ENCODE assay signal across 9 cellular contexts in the genomic region with DNA sequence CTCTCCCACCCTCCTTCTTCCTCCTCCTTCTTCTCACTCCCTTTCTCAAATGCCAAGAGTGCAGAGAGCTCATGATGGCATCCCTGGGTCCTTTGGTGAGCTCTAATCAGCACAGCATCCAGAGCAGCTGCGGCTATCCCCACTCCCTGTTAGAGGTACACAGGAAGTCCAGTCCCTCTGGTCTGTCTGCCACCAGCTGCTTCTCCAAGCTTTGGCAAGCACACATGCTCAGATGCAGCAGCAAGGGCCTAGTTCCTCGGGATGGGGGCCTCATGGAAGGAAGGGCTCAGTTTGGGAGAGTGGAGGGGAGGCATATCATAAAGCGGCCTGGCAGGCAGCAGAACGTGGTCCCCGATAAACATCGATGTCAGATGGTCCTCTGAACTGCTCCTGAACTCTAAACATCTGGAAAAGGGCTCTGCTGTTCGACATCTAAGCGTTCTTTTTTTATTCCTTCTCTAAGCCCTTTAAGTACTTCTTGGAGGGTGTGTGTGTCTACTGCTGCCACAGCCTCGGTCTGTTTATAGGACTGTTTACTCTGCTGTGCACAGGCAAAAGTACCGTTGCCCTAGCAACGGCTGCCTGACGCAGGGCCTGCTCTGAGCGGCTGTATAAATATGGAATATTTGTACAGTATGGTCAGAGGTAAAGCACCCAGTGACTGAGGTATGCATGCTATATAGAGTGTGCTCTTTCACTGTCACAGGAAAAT.
DNase-seq lines count a peak whose midpoint lies in the region; ATAC-seq, FAIRE-seq and TF ChIP-seq lines count a peak whose summit lies in the region.
"Had no signal": no experiment of that assay in that cellular context is flagged by ENCODE, and none has a peak within 500 bp of the region (broad histone marks: within the 10 kb centered on the region; RNA-seq: fewer than 3 reads in every experiment).

No MANE protein-coding gene starts in this region.

- no peak overlapping the region for H3K4me3 ChIP-seq in epithelial cell of esophagus (ENCODE audit: low read length)

- DNase-seq in AG20443 (ENCODE audit: low spot score) (peak; percentile 67), NCI-H2227 (lab: John Stamatoyannopoulos, UW; ENCODE audit: unreplicated experiment) (peak; percentile 75), epithelial cell of esophagus (ENCODE audit: low read depth) (peak; percentile 80), non-pigmented ciliary epithelial cell (ENCODE audit: low read depth) (peak; percentile 80), KG1 (lab: John Stamatoyannopoulos, UW) (no peak), RCC 7860 (ENCODE audit: low spot score) (no peak)
- DNase-seq in activated CD4-positive, CD25-positive, alpha-beta regulatory T cell treated with anti-CD3 and anti-CD28 coated beads, Interleukin-2, amount 50 U/mL, for 72 hours, result no peak
- DNase-seq: activated naive CD8-positive, alpha-beta T cell treated with anti-CD3 and anti-CD28 coated beads for 36 hours had no signal

- ATAC-seq in HG02840 (IDR thresholded peaks at IDR 0.05; ENCODE audit: low FRiP score, unreplicated experiment), result no peak

- no peak for TF ChIP-seq CTCF in epithelial cell of esophagus (IDR thresholded peaks at IDR 0.05; ENCODE audit: insufficient read depth, low read depth, low read length, missing control alignments)

- FAIRE-seq in RCC 7860 (lab: Jason Lieb, UNC), result no peak

Comparison
In these comparisons a context has a peak if more than half of its experiments do, and no peak if none do; other contexts are left out.
1. DNase-seq: peak in AG20443 (single experiment), NCI-H2227 (single experiment), epithelial cell of esophagus (single experiment) and non-pigmented ciliary epithelial cell (single experiment); none in KG1 (single experiment), activated CD4-positive, CD25-positive, alpha-beta regulatory T cell treated with anti-CD3 and anti-CD28 coated beads, Interleukin-2, amount 50 U/mL, for 72 hours (single experiment) and RCC 7860 (single experiment).